Comparison of ENCODE assay signal across 1 cellular context in the genomic region with DNA sequence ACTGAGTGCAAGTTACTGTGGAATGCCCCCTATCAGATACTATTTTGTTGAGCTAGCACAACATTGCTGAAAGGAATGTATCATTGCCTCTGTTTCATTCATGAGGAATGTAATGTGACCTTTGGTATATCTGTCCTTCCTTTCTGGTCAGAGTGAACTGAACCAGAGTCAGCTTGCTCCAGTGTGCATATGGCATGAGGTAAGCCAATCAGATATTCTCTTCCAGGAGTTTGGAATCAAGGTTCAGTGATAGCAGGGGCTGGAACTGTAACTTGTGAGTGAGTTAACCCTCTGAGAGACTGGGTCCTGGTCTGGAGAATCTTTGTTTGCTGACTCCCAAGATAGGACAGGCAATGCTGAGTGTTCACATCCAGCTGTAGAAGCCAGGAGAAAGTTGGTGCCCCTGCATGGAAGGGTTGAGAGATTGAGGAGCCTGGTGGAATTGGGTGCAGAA.
TF ChIP-seq lines count a peak whose summit lies in the region.

No MANE protein-coding gene starts in this region.

TF ChIP-seq in HepG2, 621 proteins besides CTCF, POLR2A, EP300 and RAD21 (continued from another document and continues in another):
- TF ChIP-seq, protein P1, sequence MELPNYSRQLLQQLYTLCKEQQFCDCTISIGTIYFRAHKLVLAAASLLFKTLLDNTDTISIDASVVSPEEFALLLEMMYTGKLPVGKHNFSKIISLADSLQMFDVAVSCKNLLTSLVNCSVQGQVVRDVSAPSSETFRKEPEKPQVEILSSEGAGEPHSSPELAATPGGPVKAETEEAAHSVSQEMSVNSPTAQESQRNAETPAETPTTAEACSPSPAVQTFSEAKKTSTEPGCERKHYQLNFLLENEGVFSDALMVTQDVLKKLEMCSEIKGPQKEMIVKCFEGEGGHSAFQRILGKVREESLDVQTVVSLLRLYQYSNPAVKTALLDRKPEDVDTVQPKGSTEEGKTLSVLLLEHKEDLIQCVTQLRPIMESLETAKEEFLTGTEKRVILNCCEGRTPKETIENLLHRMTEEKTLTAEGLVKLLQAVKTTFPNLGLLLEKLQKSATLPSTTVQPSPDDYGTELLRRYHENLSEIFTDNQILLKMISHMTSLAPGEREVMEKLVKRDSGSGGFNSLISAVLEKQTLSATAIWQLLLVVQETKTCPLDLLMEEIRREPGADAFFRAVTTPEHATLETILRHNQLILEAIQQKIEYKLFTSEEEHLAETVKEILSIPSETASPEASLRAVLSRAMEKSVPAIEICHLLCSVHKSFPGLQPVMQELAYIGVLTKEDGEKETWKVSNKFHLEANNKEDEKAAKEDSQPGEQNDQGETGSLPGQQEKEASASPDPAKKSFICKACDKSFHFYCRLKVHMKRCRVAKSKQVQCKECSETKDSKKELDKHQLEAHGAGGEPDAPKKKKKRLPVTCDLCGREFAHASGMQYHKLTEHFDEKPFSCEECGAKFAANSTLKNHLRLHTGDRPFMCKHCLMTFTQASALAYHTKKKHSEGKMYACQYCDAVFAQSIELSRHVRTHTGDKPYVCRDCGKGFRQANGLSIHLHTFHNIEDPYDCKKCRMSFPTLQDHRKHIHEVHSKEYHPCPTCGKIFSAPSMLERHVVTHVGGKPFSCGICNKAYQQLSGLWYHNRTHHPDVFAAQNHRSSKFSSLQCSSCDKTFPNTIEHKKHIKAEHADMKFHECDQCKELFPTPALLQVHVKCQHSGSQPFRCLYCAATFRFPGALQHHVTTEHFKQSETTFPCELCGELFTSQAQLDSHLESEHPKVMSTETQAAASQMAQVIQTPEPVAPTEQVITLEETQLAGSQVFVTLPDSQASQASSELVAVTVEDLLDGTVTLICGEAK (IDR thresholded peaks at IDR 0.05) = no peak
- TF ChIP-seq, protein P1 (CRISPR knock-in tag; IDR thresholded peaks at IDR 0.05) = no peak
- TF ChIP-seq CEBPB (IDR thresholded peaks at IDR 0.05; ENCODE audit: borderline replicate concordance, low read depth, low read length) (no peak), DPF2 (CRISPR knock-in tag; IDR thresholded peaks at IDR 0.05; ENCODE audit: borderline replicate concordance, low read depth) (no peak), ZNF598 (CRISPR knock-in tag; IDR thresholded peaks at IDR 0.05; ENCODE audit: borderline replicate concordance) (no peak), MBNL3 (CRISPR knock-in tag; conservative IDR thresholded peaks at IDR 0.05) (no peak), SCMH1 (CRISPR knock-in tag; IDR thresholded peaks at IDR 0.05; ENCODE audit: borderline replicate concordance) (no peak), NKX3-1 (CRISPR knock-in tag; IDR thresholded peaks at IDR 0.05) (no peak), ZNF275 (CRISPR knock-in tag; IDR thresholded peaks at IDR 0.05; ENCODE audit: borderline replicate concordance) (no peak), HHEX (CRISPR knock-in tag; IDR thresholded peaks at IDR 0.05) (no peak), MIXL1 (CRISPR knock-in tag; IDR thresholded peaks at IDR 0.05) (no peak; the same call in 1 of the 2 replicates), KLF13 (CRISPR knock-in tag; IDR thresholded peaks at IDR 0.05) (no peak), MIER3 (CRISPR knock-in tag; IDR thresholded peaks at IDR 0.05; ENCODE audit: borderline replicate concordance) (no peak), ZNF367 (CRISPR knock-in tag; IDR thresholded peaks at IDR 0.05; ENCODE audit: borderline replicate concordance) (no peak), FOXJ3 (CRISPR knock-in tag; IDR thresholded peaks at IDR 0.05; ENCODE audit: borderline replicate concordance) (peak; percentile 76; the same call in 1 of the 2 replicates), FOXM1 (CRISPR knock-in tag; IDR thresholded peaks at IDR 0.05) (no peak), ZNF496 (CRISPR knock-in tag; IDR thresholded peaks at IDR 0.05; ENCODE audit: insufficient replicate concordance) (no peak), SSRP1 (CRISPR knock-in tag; IDR thresholded peaks at IDR 0.05) (no peak), ZNF337 (CRISPR knock-in tag; IDR thresholded peaks at IDR 0.05; ENCODE audit: borderline replicate concordance, low read depth) (no peak), RELA (CRISPR knock-in tag; IDR thresholded peaks at IDR 0.05) (no peak), CENPX (CRISPR knock-in tag; IDR thresholded peaks at IDR 0.05) (no peak), ZNF224 (CRISPR knock-in tag; IDR thresholded peaks at IDR 0.05) (no peak), HOMEZ (CRISPR knock-in tag; IDR thresholded peaks at IDR 0.05; ENCODE audit: low read depth) (peak; percentile 86)
- TF ChIP-seq, protein P2, sequence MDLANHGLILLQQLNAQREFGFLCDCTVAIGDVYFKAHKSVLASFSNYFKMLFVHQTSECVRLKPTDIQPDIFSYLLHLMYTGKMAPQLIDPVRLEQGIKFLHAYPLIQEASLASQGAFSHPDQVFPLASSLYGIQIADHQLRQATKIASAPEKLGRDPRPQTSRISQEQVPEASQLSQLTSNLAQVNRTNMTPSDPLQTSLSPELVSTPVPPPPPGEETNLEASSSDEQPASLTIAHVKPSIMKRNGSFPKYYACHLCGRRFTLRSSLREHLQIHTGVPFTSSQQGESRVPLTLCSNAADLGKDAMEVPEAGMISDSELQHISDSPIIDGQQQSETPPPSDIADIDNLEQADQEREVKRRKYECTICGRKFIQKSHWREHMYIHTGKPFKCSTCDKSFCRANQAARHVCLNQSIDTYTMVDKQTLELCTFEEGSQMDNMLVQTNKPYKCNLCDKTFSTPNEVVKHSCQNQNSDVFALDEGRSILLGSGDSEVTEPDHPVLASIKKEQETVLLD (CRISPR knock-in tag; IDR thresholded peaks at IDR 0.05; ENCODE audit: low read depth) = no peak
- TF ChIP-seq, protein P3, sequence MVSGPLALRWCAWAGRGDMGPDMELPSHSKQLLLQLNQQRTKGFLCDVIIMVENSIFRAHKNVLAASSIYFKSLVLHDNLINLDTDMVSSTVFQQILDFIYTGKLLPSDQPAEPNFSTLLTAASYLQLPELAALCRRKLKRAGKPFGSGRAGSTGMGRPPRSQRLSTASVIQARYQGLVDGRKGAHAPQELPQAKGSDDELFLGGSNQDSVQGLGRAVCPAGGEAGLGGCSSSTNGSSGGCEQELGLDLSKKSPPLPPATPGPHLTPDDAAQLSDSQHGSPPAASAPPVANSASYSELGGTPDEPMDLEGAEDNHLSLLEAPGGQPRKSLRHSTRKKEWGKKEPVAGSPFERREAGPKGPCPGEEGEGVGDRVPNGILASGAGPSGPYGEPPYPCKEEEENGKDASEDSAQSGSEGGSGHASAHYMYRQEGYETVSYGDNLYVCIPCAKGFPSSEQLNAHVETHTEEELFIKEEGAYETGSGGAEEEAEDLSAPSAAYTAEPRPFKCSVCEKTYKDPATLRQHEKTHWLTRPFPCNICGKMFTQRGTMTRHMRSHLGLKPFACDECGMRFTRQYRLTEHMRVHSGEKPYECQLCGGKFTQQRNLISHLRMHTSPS (CRISPR knock-in tag; IDR thresholded peaks at IDR 0.05; ENCODE audit: low read depth) = no peak
- TF ChIP-seq, protein P4, sequence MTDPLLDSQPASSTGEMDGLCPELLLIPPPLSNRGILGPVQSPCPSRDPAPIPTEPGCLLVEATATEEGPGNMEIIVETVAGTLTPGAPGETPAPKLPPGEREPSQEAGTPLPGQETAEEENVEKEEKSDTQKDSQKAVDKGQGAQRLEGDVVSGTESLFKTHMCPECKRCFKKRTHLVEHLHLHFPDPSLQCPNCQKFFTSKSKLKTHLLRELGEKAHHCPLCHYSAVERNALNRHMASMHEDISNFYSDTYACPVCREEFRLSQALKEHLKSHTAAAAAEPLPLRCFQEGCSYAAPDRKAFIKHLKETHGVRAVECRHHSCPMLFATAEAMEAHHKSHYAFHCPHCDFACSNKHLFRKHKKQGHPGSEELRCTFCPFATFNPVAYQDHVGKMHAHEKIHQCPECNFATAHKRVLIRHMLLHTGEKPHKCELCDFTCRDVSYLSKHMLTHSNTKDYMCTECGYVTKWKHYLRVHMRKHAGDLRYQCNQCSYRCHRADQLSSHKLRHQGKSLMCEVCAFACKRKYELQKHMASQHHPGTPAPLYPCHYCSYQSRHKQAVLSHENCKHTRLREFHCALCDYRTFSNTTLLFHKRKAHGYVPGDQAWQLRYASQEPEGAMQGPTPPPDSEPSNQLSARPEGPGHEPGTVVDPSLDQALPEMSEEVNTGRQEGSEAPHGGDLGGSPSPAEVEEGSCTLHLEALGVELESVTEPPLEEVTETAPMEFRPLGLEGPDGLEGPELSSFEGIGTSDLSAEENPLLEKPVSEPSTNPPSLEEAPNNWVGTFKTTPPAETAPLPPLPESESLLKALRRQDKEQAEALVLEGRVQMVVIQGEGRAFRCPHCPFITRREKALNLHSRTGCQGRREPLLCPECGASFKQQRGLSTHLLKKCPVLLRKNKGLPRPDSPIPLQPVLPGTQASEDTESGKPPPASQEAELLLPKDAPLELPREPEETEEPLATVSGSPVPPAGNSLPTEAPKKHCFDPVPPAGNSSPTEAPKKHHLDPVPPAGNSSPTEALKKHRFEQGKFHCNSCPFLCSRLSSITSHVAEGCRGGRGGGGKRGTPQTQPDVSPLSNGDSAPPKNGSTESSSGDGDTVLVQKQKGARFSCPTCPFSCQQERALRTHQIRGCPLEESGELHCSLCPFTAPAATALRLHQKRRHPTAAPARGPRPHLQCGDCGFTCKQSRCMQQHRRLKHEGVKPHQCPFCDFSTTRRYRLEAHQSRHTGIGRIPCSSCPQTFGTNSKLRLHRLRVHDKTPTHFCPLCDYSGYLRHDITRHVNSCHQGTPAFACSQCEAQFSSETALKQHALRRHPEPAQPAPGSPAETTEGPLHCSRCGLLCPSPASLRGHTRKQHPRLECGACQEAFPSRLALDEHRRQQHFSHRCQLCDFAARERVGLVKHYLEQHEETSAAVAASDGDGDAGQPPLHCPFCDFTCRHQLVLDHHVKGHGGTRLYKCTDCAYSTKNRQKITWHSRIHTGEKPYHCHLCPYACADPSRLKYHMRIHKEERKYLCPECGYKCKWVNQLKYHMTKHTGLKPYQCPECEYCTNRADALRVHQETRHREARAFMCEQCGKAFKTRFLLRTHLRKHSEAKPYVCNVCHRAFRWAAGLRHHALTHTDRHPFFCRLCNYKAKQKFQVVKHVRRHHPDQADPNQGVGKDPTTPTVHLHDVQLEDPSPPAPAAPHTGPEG (CRISPR knock-in tag; IDR thresholded peaks at IDR 0.05) = no peak
- TF ChIP-seq, protein P5, sequence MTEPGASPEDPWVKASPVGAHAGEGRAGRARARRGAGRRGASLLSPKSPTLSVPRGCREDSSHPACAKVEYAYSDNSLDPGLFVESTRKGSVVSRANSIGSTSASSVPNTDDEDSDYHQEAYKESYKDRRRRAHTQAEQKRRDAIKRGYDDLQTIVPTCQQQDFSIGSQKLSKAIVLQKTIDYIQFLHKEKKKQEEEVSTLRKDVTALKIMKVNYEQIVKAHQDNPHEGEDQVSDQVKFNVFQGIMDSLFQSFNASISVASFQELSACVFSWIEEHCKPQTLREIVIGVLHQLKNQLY (CRISPR knock-in tag; IDR thresholded peaks at IDR 0.05) = 0 out of 2 replicates have a peak, but pooled peaks have one; percentile 48
- TF ChIP-seq, protein P6, sequence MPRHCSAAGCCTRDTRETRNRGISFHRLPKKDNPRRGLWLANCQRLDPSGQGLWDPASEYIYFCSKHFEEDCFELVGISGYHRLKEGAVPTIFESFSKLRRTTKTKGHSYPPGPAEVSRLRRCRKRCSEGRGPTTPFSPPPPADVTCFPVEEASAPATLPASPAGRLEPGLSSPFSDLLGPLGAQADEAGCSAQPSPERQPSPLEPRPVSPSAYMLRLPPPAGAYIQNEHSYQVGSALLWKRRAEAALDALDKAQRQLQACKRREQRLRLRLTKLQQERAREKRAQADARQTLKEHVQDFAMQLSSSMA (CRISPR knock-in tag; IDR thresholded peaks at IDR 0.05) = no peak
- TF ChIP-seq, protein P7, sequence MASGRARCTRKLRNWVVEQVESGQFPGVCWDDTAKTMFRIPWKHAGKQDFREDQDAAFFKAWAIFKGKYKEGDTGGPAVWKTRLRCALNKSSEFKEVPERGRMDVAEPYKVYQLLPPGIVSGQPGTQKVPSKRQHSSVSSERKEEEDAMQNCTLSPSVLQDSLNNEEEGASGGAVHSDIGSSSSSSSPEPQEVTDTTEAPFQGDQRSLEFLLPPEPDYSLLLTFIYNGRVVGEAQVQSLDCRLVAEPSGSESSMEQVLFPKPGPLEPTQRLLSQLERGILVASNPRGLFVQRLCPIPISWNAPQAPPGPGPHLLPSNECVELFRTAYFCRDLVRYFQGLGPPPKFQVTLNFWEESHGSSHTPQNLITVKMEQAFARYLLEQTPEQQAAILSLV (CRISPR knock-in tag; IDR thresholded peaks at IDR 0.05; ENCODE audit: borderline replicate concordance) = no peak
